ENCODE assay signal across 18 cellular contexts in the genomic region with DNA sequence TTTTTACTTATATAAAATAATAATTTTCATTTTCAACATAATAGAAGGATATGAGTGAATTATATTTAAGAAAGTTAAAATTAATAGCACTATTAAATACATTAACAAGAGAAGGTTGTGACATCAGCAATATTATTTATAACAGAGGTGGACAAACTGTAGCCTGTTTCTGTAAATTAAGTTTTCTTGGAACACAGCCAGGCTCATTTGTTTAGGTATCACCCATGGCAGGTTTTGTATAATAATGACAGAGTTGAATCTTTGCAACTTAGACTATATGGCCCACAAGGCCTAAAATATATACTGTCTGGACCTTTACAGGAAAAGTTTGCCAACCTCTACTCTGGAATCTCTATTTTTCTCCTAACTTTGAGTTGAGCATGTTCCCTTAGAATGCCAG. TPM values are rescaled to one million over a fixed set of nuclear protein-coding genes. Genes with fewer than 3 reads are reported as not detected.
DNase-seq lines count a peak whose midpoint lies in the region; ATAC-seq, FAIRE-seq and TF ChIP-seq lines count a peak whose summit lies in the region.
"Had no signal": no experiment of that assay in that cellular context is flagged by ENCODE, and none has a peak within 500 bp of the region (broad histone marks: within the 10 kb centered on the region; RNA-seq: fewer than 3 reads in every experiment).

No MANE protein-coding gene starts in this region.

- H3K9me3 ChIP-seq in CD4-positive, alpha-beta memory T cell (ENCODE audit: control insufficient read depth in 1 of 2, low read length in 2 of 2), result no peaks in the 10 kb centered on the region
- no peaks in the 10 kb centered on the region for H3K9me3 ChIP-seq in OCI-LY1 (ENCODE audit: low read length)
- H3K9me3 ChIP-seq: BE2C had no signal

- no peaks in the 10 kb centered on the region for H3K9me2 ChIP-seq in OCI-LY1 (ENCODE audit: low read depth, low read length)

- peaks cover 4 to 8% of the 10 kb centered on the region in 2 donors for H3K36me3 Mint-ChIP-seq in CD4-positive, alpha-beta memory T cell
- H3K36me3 Mint-ChIP-seq in mesothelial cell of epicardium, result peaks cover 2% of the 10 kb centered on the region

- peak overlapping the region in 4 of 7 donors; percentile 47 to 80 (median 69) for H3K27ac Mint-ChIP-seq in CD4-positive, alpha-beta memory T cell
- H3K27ac Mint-ChIP-seq in mesothelial cell of epicardium, result peak overlapping the region; percentile 16

- CTCF ChIA-PET in CD4-positive, alpha-beta memory T cell (lab: Charles Lee; ENCODE audit: partially characterized antibody), result interaction anchor here (1.0 kb wide), 2 partner anchors 9 to 22 kb away, joined by 3 to 4 read pairs; no protein-coding TSS in a partner anchor

- H3K4me1 ChIP-seq in CD4-positive, alpha-beta memory T cell (ENCODE audit: insufficient read depth, low read length), result peaks cover 35% of the 10 kb centered on the region
- H3K4me1 ChIP-seq in OCI-LY1 (ENCODE audit: insufficient read depth, low read length, severe bottlenecking), result peaks cover 57% of the 10 kb centered on the region

- no peak overlapping the region for H2AFZ ChIP-seq in OCI-LY1 (ENCODE audit: low read length)

- H3K9ac ChIP-seq in OCI-LY1 (ENCODE audit: low read length), result no peak overlapping the region

- no peaks in the 10 kb centered on the region for H3K9me3 Mint-ChIP-seq in CD4-positive, alpha-beta memory T cell
- H3K9me3 Mint-ChIP-seq in mesothelial cell of epicardium, result no peaks in the 10 kb centered on the region

- no peaks in the 10 kb centered on the region for H3K27me3 Mint-ChIP-seq in CD4-positive, alpha-beta memory T cell
- H3K27me3 Mint-ChIP-seq in mesothelial cell of epicardium (ENCODE audit: low read depth), result no peaks in the 10 kb centered on the region

- no peak for DNase-seq in CD4-positive, alpha-beta memory T cell
- DNase-seq in D721Med (ENCODE audit: insufficient read length, low spot score) (no peak), mesothelial cell of epicardium (ENCODE audit: low spot score in 2 of 2, unreplicated experiment in 2 of 2) (no peak), mucosa of gallbladder (ENCODE audit: low spot score) (no peak)
- no peak for DNase-seq in stimulated activated naive CD4-positive, alpha-beta T cell treated with Interleukin-2 at 50 U/mL for 16 hours (lab: John Stamatoyannopoulos, UW)
- DNase-seq: BE2C, DMS 273 treated with DMSO at 0.1 percent for 48 hours, EL, H7, Kasumi-1, NCI-H1436, NCI-H2081 treated with DMSO at 0.1 percent for 48 hours, NCI-H345, NCI-H748 treated with DMSO at 0.1 percent for 48 hours, SHP77 treated with DMSO at 0.1 percent for 48 hours had no signal

- no peaks in the 10 kb centered on the region for H4K20me1 ChIP-seq in OCI-LY1 (ENCODE audit: insufficient read depth, low read length)

- H3K36me3 ChIP-seq in CD4-positive, alpha-beta memory T cell (ENCODE audit: insufficient read depth, low read length), result no peaks in the 10 kb centered on the region
- H3K36me3 ChIP-seq in OCI-LY1 (ENCODE audit: insufficient read depth, low read length), result peaks cover 33% of the 10 kb centered on the region; the same call in 1 of the 2 replicates
- H3K36me3 ChIP-seq: BE2C had no signal

- TF ChIP-seq CTCF in D721Med (IDR thresholded peaks at IDR 0.05; ENCODE audit: insufficient read depth, missing control alignments) (no peak), OCI-LY1 (IDR thresholded peaks at IDR 0.05; ENCODE audit: low read length) (no peak), mesothelial cell of epicardium (IDR thresholded peaks at IDR 0.05; ENCODE audit: unreplicated experiment) (no peak)

- FAIRE-seq in D721Med (lab: Jason Lieb, UNC), result peak; percentile 56
- FAIRE-seq: RCC 7860 had no signal

- POLR2A ChIA-PET in CD4-positive, alpha-beta memory T cell (lab: Charles Lee; ENCODE audit: partially characterized antibody), result interaction anchor here (1.6 to 1.9 kb wide), 3 partner anchors 9 to 42 kb away, joined by 3 to 8 read pairs (median 7); a partner anchor contains a TSS

- ATAC-seq in GM21423 (IDR thresholded peaks at IDR 0.05; ENCODE audit: unreplicated experiment), result no peak

- H3K27me3 ChIP-seq in CD4-positive, alpha-beta memory T cell (ENCODE audit: insufficient read depth, low read length), result no peaks in the 10 kb centered on the region
- H3K27me3 ChIP-seq in OCI-LY1 (ENCODE audit: insufficient read depth, low read length), result no peaks in the 10 kb centered on the region
- H3K27me3 ChIP-seq: BE2C had no signal

- no peak overlapping the region for H3K4me3 ChIP-seq in CD4-positive, alpha-beta memory T cell (ENCODE audit: low read length in 2 of 2)
- no peak overlapping the region for H3K4me3 ChIP-seq in OCI-LY1 (ENCODE audit: low read depth, low read length, poor library complexity, severe bottlenecking)

- no peak overlapping the region for H3K27ac ChIP-seq in CD4-positive, alpha-beta memory T cell (ENCODE audit: low read depth, low read length)
- peak overlapping the region; percentile 54 for H3K27ac ChIP-seq in OCI-LY1 (ENCODE audit: low read depth, low read length, poor library complexity, severe bottlenecking)

- H3F3A ChIP-seq in OCI-LY1 (ENCODE audit: insufficient read depth, low read length), result no peaks in the 10 kb centered on the region

- intact Hi-C loops in CD4-positive, alpha-beta memory T cell (cut with micrococcal nuclease), result no loop called here

- no peak overlapping the region for H3K4me2 ChIP-seq in OCI-LY1 (ENCODE audit: low read length)

- H3K4me1 Mint-ChIP-seq in CD4-positive, alpha-beta memory T cell, result peaks cover 26 to 42% (median 38%) of the 10 kb centered on the region in 4 donors
- peaks cover 22% of the 10 kb centered on the region for H3K4me1 Mint-ChIP-seq in mesothelial cell of epicardium

- H3K4me3 Mint-ChIP-seq in CD4-positive, alpha-beta memory T cell, result no peak overlapping the region
- H3K4me3 Mint-ChIP-seq in mesothelial cell of epicardium, result no peak overlapping the region

- 0 out of 2 replicates have a peak, but pooled peaks cover 4% of the 10 kb centered on the region for H3K79me2 ChIP-seq in OCI-LY1 (ENCODE audit: insufficient read depth, low read length)

RNA-seq across cellular contexts. Expression of a gene that starts 42.8 kb away (rescaled TPM):
- 100 to 1,000 TPM in 1 of 2 experiments, 10 to 100 TPM in 1; 98.3 to 105 TPM for total RNA-seq in CD4-positive, alpha-beta memory T cell
- polyA plus RNA-seq in CD4-positive, alpha-beta memory T cell, result 100 to 1,000 TPM; 161 to 226 TPM
- 58.8 to 70.0 TPM (median 63.7 TPM) in 3 replicates for total RNA-seq in mesothelial cell of epicardium
- 78.1 TPM for total RNA-seq in mucosa of gallbladder
